Comparison of ENCODE assay signal across 18 cellular contexts in the genomic region with DNA sequence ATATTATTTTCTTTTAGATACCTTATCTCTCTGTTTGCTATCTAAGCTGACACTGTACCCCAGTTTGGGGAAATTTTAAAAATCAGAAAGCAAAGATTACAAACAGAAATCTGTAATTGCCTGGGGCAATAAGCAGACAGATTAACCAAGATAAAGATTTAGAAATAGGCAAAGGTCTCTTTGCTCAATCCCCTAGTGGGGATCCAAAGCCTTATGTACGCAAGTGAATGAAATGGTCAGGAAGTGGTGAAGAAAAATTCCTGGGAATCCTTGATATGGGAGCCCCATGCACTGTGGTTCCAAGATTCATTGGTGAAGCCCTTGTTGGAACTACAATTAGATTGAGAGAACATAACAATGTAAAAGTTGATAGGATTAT.
DNase-seq lines count a peak whose midpoint lies in the region; FAIRE-seq and TF ChIP-seq lines count a peak whose summit lies in the region.
"Had no signal": no experiment of that assay in that cellular context is flagged by ENCODE, and none has a peak within 500 bp of the region (broad histone marks: within the 10 kb centered on the region; RNA-seq: fewer than 3 reads in every experiment).

No MANE protein-coding gene starts in this region.

- no peak overlapping the region for H3K4me3 ChIP-seq in hepatocyte
- H3K4me3 ChIP-seq: A549; BLaER1 treated with 17β-estradiol and CSF1 and Interleukin-3, amounts not matched to agents 10 nM and 100 nM; HAP-1; Peyer's patch had no signal

- H3K9me2 ChIP-seq in hepatocyte (replicated peaks; ENCODE audit: insufficient read depth): no peaks in the 10 kb centered on the region

- TF ChIP-seq CTCF in hepatocyte (IDR thresholded peaks at IDR 0.05; ENCODE audit: poor library complexity): no peak
- no peak for TF ChIP-seq CTCF in nephron progenitor cell (IDR thresholded peaks at IDR 0.05)

- H3K27me3 Mint-ChIP-seq in nephron progenitor cell (ENCODE audit: low read depth, poor library complexity): no peaks in the 10 kb centered on the region

- H3K9me3 Mint-ChIP-seq in nephron progenitor cell: no peaks in the 10 kb centered on the region

- no peak for FAIRE-seq in GM12892 (lab: Jason Lieb, UNC)
- FAIRE-seq: A549 had no signal

- DNase-seq in ELR (ENCODE audit: low read depth) (peak; percentile 5), RPMI7951 (ENCODE audit: low read depth) (peak; percentile 64), hepatocyte (ENCODE audit: low spot score) (peak; percentile 7), nephron progenitor cell (no peak), GM12892 (ENCODE audit: insufficient read length) (no peak)
- DNase-seq in activated effector memory CD4-positive, alpha-beta T cell treated with anti-CD3 and anti-CD28 coated beads, Interleukin-2, amount 50 U/mL, for 16 hours: no peak
- no peak for DNase-seq in activated T-cell treated with anti-CD3 and anti-CD28 coated beads, Interleukin-2, amount 50 U/mL, for 1 hour
- DNase-seq: IMR-90, Karpas-422, NCI-H1105, NCI-H1694, NCI-H2227 treated with DMSO at 0.1 percent for 48 hours, NCI-H524 treated with DMSO at 0.1 percent for 48 hours, Peyer's patch, SHP77 treated with DMSO at 0.1 percent for 48 hours had no signal

- no peaks in the 10 kb centered on the region for H3K79me2 ChIP-seq in hepatocyte

- peaks cover 9% of the 10 kb centered on the region for H3K4me1 ChIP-seq in hepatocyte (ENCODE audit: insufficient read depth)
- H3K4me1 ChIP-seq: A549; BLaER1 treated with 17β-estradiol and CSF1 and Interleukin-3, amounts not matched to agents 10 nM and 100 nM; HAP-1; Peyer's patch had no signal

- peaks cover 4% of the 10 kb centered on the region for H3K4me1 Mint-ChIP-seq in nephron progenitor cell

- WGBS in hepatocyte (ENCODE audit: low lambda C conversion rate, missing lambda C conversion rate): 0% methylated on average over 1 of the region's 1 CpG

- no peaks in the 10 kb centered on the region for H3K9me3 ChIP-seq in hepatocyte (ENCODE audit: low read depth)
- H3K9me3 ChIP-seq: A549; BLaER1 treated with 17β-estradiol and CSF1 and Interleukin-3, amounts not matched to agents 10 nM and 100 nM; HAP-1; Peyer's patch had no signal

- H3K36me3 Mint-ChIP-seq in nephron progenitor cell (ENCODE audit: low read depth): no peaks in the 10 kb centered on the region

- no peak for TF ChIP-seq POLR2A in GM12892 (IDR thresholded peaks at IDR 0.05; ENCODE audit: low read depth, low read length)

- H3K4me2 ChIP-seq in hepatocyte: no peak overlapping the region
- H3K4me2 ChIP-seq: A549; BLaER1 treated with 17β-estradiol and CSF1 and Interleukin-3, amounts not matched to agents 10 nM and 100 nM had no signal

- no peak overlapping the region for H3K4me3 Mint-ChIP-seq in nephron progenitor cell

- no peak overlapping the region for H2AFZ ChIP-seq in hepatocyte

- peak overlapping the region; percentile 47 for H3K27ac ChIP-seq in hepatocyte
- H3K27ac ChIP-seq: A549; BLaER1 treated with 17β-estradiol and CSF1 and Interleukin-3, amounts not matched to agents 10 nM and 100 nM; Peyer's patch had no signal

- H3K36me3 ChIP-seq in hepatocyte (replicated peaks; ENCODE audit: insufficient read depth, low read depth): no peaks in the 10 kb centered on the region
- H3K36me3 ChIP-seq: BLaER1 treated with 17β-estradiol and CSF1 and Interleukin-3, amounts not matched to agents 10 nM and 100 nM; HAP-1; Peyer's patch had no signal

- no peaks in the 10 kb centered on the region for H4K20me1 ChIP-seq in hepatocyte (ENCODE audit: insufficient read depth, poor library complexity, severe bottlenecking)
- H4K20me1 ChIP-seq: BLaER1 treated with 17β-estradiol and CSF1 and Interleukin-3, amounts not matched to agents 10 nM and 100 nM had no signal

- H3K27me3 ChIP-seq in hepatocyte: no peaks in the 10 kb centered on the region
- H3K27me3 ChIP-seq: BLaER1 treated with 17β-estradiol and CSF1 and Interleukin-3, amounts not matched to agents 10 nM and 100 nM; Peyer's patch had no signal

- H3K27ac Mint-ChIP-seq in nephron progenitor cell: peak overlapping the region; percentile 30

Comparison
In these comparisons a context has a peak if more than half of its experiments do, and no peak if none do; other contexts are left out.
1. DNase-seq: peak in ELR (single experiment), RPMI7951 (single experiment) and hepatocyte (single experiment); none in nephron progenitor cell (single experiment), GM12892 (single experiment), activated effector memory CD4-positive, alpha-beta T cell treated with anti-CD3 and anti-CD28 coated beads, Interleukin-2, amount 50 U/mL, for 16 hours (single experiment) and activated T-cell treated with anti-CD3 and anti-CD28 coated beads, Interleukin-2, amount 50 U/mL, for 1 hour (single experiment).